Comparison of ENCODE assay signal across 9 cellular contexts in the genomic region with DNA sequence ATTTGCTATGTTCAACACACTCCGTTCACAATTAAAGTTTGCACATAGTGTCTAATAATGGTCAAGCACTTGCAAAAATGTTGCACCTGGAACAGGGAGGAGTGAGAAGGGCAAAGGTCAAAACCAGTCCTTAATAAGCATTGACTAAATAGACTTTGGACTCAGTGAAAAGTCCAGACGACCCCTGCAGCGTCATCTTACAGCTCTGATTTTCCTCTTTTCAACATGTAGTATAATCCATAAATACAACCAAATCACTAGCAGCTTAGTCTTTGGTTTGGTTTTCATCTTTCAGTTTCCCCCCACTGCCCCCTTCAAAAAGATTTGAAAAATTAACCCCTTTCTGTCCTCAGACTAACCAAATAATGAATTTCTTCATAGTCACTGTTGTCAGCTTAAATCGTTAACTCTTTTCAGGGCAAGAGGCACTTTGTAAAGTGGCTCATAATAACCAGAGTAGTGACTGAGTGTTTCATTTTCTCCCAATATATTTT.
DNase-seq lines count a peak whose midpoint lies in the region; ATAC-seq and TF ChIP-seq lines count a peak whose summit lies in the region.
"Had no signal": no experiment of that assay in that cellular context is flagged by ENCODE, and none has a peak within 500 bp of the region (broad histone marks: within the 10 kb centered on the region; RNA-seq: fewer than 3 reads in every experiment).

No MANE protein-coding gene starts in this region.

- TF ChIP-seq CTCF in HL-60 (IDR thresholded peaks at IDR 0.05; ENCODE audit: insufficient read depth, low read length), result no peak

- no peaks in the 10 kb centered on the region for H3K9me3 Mint-ChIP-seq in activated T-cell treated with anti-CD3 and anti-CD28 coated beads, Interleukin-2, amount 50 U/mL, for 72 hours
- H3K9me3 Mint-ChIP-seq in central memory CD8-positive, alpha-beta T cell, result no peaks in the 10 kb centered on the region
- no peaks in the 10 kb centered on the region for H3K9me3 Mint-ChIP-seq in effector memory CD8-positive, alpha-beta T cell

- no peak overlapping the region; the same call in 1 of the 2 replicates for H3K4me3 ChIP-seq in HL-60 (replicated peaks; ENCODE audit: insufficient read depth, low read length)

- peak overlapping the region; percentile 4 for H3K27ac Mint-ChIP-seq in activated T-cell treated with anti-CD3 and anti-CD28 coated beads, Interleukin-2, amount 50 U/mL, for 72 hours
- peak overlapping the region; percentile 78 for H3K27ac Mint-ChIP-seq in central memory CD8-positive, alpha-beta T cell (ENCODE audit: low read depth)
- no peak overlapping the region for H3K27ac Mint-ChIP-seq in effector memory CD8-positive, alpha-beta T cell

- H3K4me3 Mint-ChIP-seq in activated T-cell treated with anti-CD3 and anti-CD28 coated beads, Interleukin-2, amount 50 U/mL, for 72 hours, result peak overlapping the region; percentile 56 to 76
- H3K4me3 Mint-ChIP-seq in central memory CD8-positive, alpha-beta T cell, result no peak overlapping the region
- H3K4me3 Mint-ChIP-seq in effector memory CD8-positive, alpha-beta T cell, result peak overlapping the region in 1 of 2 donors; percentile 8

- no peak for DNase-seq in activated T-cell treated with anti-CD3 and anti-CD28 coated beads, Interleukin-2, amount 50 U/mL, for 72 hours
- DNase-seq in activated T-cell treated with anti-CD3 and anti-CD28 coated beads, Interleukin-2, amount 50 U/mL, for 48 hours, result no peak
- DNase-seq in HL-60 (ENCODE audit: low read depth in 1 of 2, low spot score in 1 of 2), result no peak
- no peak for DNase-seq in central memory CD8-positive, alpha-beta T cell (ENCODE audit: low spot score in 2 of 2)
- peak; percentile 61 for DNase-seq in superior temporal gyrus (ENCODE audit: extremely low spot score)
- no peak for DNase-seq in NCI-H510A (lab: John Stamatoyannopoulos, UW)
- DNase-seq in effector memory CD8-positive, alpha-beta T cell, result no peak
- DNase-seq in SHP77 treated with DMSO at 0.1 percent for 48 hours (lab: John Stamatoyannopoulos, UW), result no peak
- DNase-seq: activated effector memory CD4-positive, alpha-beta T cell treated with Interleukin-2 at 50 U/mL for 16 hours had no signal

- H3K36me3 Mint-ChIP-seq in activated T-cell treated with anti-CD3 and anti-CD28 coated beads, Interleukin-2, amount 50 U/mL, for 72 hours (ENCODE audit: insufficient read depth in 2 of 2), result peaks cover 0 to 2% of the 10 kb centered on the region in 2 donors
- H3K36me3 Mint-ChIP-seq in central memory CD8-positive, alpha-beta T cell (ENCODE audit: insufficient read depth), result no peaks in the 10 kb centered on the region
- no peaks in the 10 kb centered on the region for H3K36me3 Mint-ChIP-seq in effector memory CD8-positive, alpha-beta T cell (ENCODE audit: insufficient read depth)

- no peak for ATAC-seq in activated T-cell treated with anti-CD3 and anti-CD28 coated beads, Interleukin-2, amount 50 U/mL, for 72 hours (replicated peaks in 1 of 2)
- ATAC-seq in central memory CD8-positive, alpha-beta T cell (replicated peaks; ENCODE audit: extremely low read depth, poor library complexity, severe bottlenecking), result no peak
- no peak for ATAC-seq in effector memory CD8-positive, alpha-beta T cell (replicated peaks)

- H3K27me3 Mint-ChIP-seq in activated T-cell treated with anti-CD3 and anti-CD28 coated beads, Interleukin-2, amount 50 U/mL, for 72 hours (ENCODE audit: low read depth), result no peaks in the 10 kb centered on the region
- H3K27me3 Mint-ChIP-seq in central memory CD8-positive, alpha-beta T cell, result no peaks in the 10 kb centered on the region
- peaks cover 0 to 7% of the 10 kb centered on the region in 2 donors for H3K27me3 Mint-ChIP-seq in effector memory CD8-positive, alpha-beta T cell

- H3K27ac ChIP-seq in HL-60 (replicated peaks), result peak overlapping the region; percentile 94

- no peaks in the 10 kb centered on the region for H3K27me3 ChIP-seq in HL-60 (ENCODE audit: insufficient read depth, poor library complexity, severe bottlenecking)

- H3K4me1 Mint-ChIP-seq in activated T-cell treated with anti-CD3 and anti-CD28 coated beads, Interleukin-2, amount 50 U/mL, for 72 hours (ENCODE audit: low read depth), result peaks cover 63% of the 10 kb centered on the region
- peaks cover 10% of the 10 kb centered on the region for H3K4me1 Mint-ChIP-seq in central memory CD8-positive, alpha-beta T cell
- peaks cover 4 to 8% of the 10 kb centered on the region in 2 donors for H3K4me1 Mint-ChIP-seq in effector memory CD8-positive, alpha-beta T cell (ENCODE audit: low read depth in 2 of 2)

Comparison
In these comparisons a context has a peak if more than half of its experiments do, and no peak if none do; other contexts are left out.
1. H3K27ac Mint-ChIP-seq: peak in activated T-cell treated with anti-CD3 and anti-CD28 coated beads, Interleukin-2, amount 50 U/mL, for 72 hours (single experiment) and central memory CD8-positive, alpha-beta T cell (single experiment); none in effector memory CD8-positive, alpha-beta T cell (0 of 2).